Comparison of ENCODE assay signal across 11 cellular contexts in genomic region chr17:69733171-69734014, GRCh38.
A peak's percentile ranks its signal among the peaks of the same experiment; 100 is the strongest.
DNase-seq lines count a peak whose midpoint lies in the region; ATAC-seq and TF ChIP-seq lines count a peak whose summit lies in the region.
"Had no signal": no experiment of that assay in that cellular context is flagged by ENCODE, and none has a peak within 500 bp of the region (broad histone marks: within the 10 kb centered on the region; RNA-seq: fewer than 3 reads in every experiment).

No MANE protein-coding gene starts in this region.

- peaks cover 8% of the 10 kb centered on the region for H3K9me3 ChIP-seq in WERI-Rb-1 (ENCODE audit: severe bottlenecking)
- peaks cover 16% of the 10 kb centered on the region for H3K9me3 ChIP-seq in left ventricle myocardium inferior (replicated peaks)
- H3K9me3 ChIP-seq in aorta (ENCODE audit: control insufficient read depth, low read length): no peaks in the 10 kb centered on the region
- H3K9me3 ChIP-seq: ascending aorta had no signal

- H3K27ac ChIP-seq in WERI-Rb-1: no peak overlapping the region
- H3K27ac ChIP-seq in left ventricle myocardium inferior (replicated peaks): peak overlapping the region; percentile 41
- no peak overlapping the region for H3K27ac ChIP-seq in aorta (ENCODE audit: low read depth in 1 of 2, low read length in 2 of 2)
- H3K27ac ChIP-seq: C4-2B had no signal

- 43 to 44% methylated on average over 3 of the region's 3 CpGs for WGBS in aorta, 2 donors

- TF ChIP-seq CTCF in WERI-Rb-1 (IDR thresholded peaks at IDR 0.05; ENCODE audit: low read depth, low read length) (no peak), left ventricle myocardium inferior (IDR thresholded peaks at IDR 0.05; ENCODE audit: borderline replicate concordance) (no peak)

- ATAC-seq in Right ventricle myocardium superior (ENCODE audit: poor library complexity) (peak; percentile 96), aorta (ENCODE audit: low FRiP score) (no peak), GM18907 (IDR thresholded peaks at IDR 0.05; ENCODE audit: unreplicated experiment) (no peak), HG02763 (IDR thresholded peaks at IDR 0.05; ENCODE audit: unreplicated experiment) (no peak)

- H3K4me1 ChIP-seq in left ventricle myocardium inferior: peaks cover 31% of the 10 kb centered on the region
- peaks cover 0 to 2% of the 10 kb centered on the region in 2 donors for H3K4me1 ChIP-seq in aorta (ENCODE audit: control insufficient read depth in 1 of 2, insufficient read depth in 2 of 2, low read length in 2 of 2)

- DNase-seq in Right ventricle myocardium superior (peak; percentile 49), cardiac septum (ENCODE audit: low spot score) (no peak), WERI-Rb-1 (peak; percentile 35), left ventricle myocardium inferior (peak; percentile 22), aorta (peak; percentile 61 to 68)
- DNase-seq in stimulated activated CD8-positive, alpha-beta memory T cell treated with anti-CD3 and anti-CD28 coated beads, Interleukin-4, amount 100 ng/mL, for 48 hours: no peak

- H3K4me3 ChIP-seq in WERI-Rb-1 (ENCODE audit: low read depth, low read length): no peak overlapping the region
- no peak overlapping the region for H3K4me3 ChIP-seq in left ventricle myocardium inferior
- no peak overlapping the region for H3K4me3 ChIP-seq in aorta (ENCODE audit: low read length in 2 of 2)
- H3K4me3 ChIP-seq: ascending aorta, lung had no signal

- H3K27me3 ChIP-seq in WERI-Rb-1 (ENCODE audit: insufficient read depth, low read depth, severe bottlenecking) (no peaks in the 10 kb centered on the region), left ventricle myocardium inferior (ENCODE audit: low read depth) (no peaks in the 10 kb centered on the region), aorta (ENCODE audit: control insufficient read depth in 1 of 2, insufficient read depth in 2 of 2, low read length in 1 of 2) (no peaks in the 10 kb centered on the region)
- H3K27me3 ChIP-seq: ascending aorta had no signal

- intact Hi-C loops in Right ventricle myocardium superior (cut with DNase I) (no loop called here), cardiac septum (cut with DNase I) (no loop called here), left ventricle myocardium inferior (cut with micrococcal nuclease) (no loop called here), aorta (cut with DNase I) (no loop called here)

- H3K36me3 ChIP-seq in WERI-Rb-1 (no peaks in the 10 kb centered on the region), left ventricle myocardium inferior (no peaks in the 10 kb centered on the region), aorta (ENCODE audit: control insufficient read depth in 1 of 2, insufficient read depth in 2 of 2, low read length in 1 of 2) (no peaks in the 10 kb centered on the region)
- H3K36me3 ChIP-seq: ascending aorta had no signal

Comparison
In these comparisons a context has a peak if more than half of its experiments do, and no peak if none do; other contexts are left out.
1. DNase-seq: peak in Right ventricle myocardium superior (single experiment), WERI-Rb-1 (single experiment), left ventricle myocardium inferior (single experiment) and aorta (2 of 2); none in cardiac septum (single experiment) and stimulated activated CD8-positive, alpha-beta memory T cell treated with anti-CD3 and anti-CD28 coated beads, Interleukin-4, amount 100 ng/mL, for 48 hours (single experiment).